9 cellular contexts compared by ENCODE assay signal in genomic region chr7:91918356-91918755, GRCh38.
"Had no signal": no experiment of that assay in that cellular context is flagged by ENCODE, and none has a peak within 500 bp of the region (broad histone marks: within the 10 kb centered on the region; RNA-seq: fewer than 3 reads in every experiment).

No MANE protein-coding gene starts in this region.

- ATAC-seq: GM23338, K562 had no signal

- H3K4me2 ChIP-seq: GM23338 had no signal

- H2AFZ ChIP-seq: GM23338 had no signal

- H3K4me3 ChIP-seq: GM23338, K562 had no signal

- FAIRE-seq: H1, H54, HTR-8/SVneo, K562 had no signal

- DNase-seq: H9, HCEC 1CT, IMR-90, KG1 had no signal
